ENCODE assay signal across 34 cellular contexts in the genomic region with DNA sequence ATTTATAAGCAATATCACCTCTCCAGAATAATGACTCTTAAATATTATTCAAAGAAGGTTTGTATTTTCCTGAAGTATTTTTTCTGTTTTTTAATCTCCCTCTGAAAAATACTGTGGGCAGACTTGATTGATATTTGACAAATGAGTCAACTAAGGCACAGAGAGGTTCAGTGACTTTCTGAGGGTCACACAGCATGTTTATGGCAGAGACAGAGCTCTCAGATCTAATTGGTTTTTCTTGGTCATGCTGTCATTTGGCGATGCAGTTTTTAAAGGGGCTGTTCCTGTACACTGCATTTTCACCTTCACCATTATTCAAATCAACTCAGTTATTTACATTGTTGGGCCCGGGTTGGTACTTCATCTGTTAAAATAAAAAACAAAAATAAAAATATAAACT.
DNase-seq lines count a peak whose midpoint lies in the region; ATAC-seq, FAIRE-seq and TF ChIP-seq lines count a peak whose summit lies in the region.
"Had no signal": no experiment of that assay in that cellular context is flagged by ENCODE, and none has a peak within 500 bp of the region (broad histone marks: within the 10 kb centered on the region; RNA-seq: fewer than 3 reads in every experiment).

No MANE protein-coding gene starts in this region.

- H2BK12ac ChIP-seq in H1 (ENCODE audit: low read depth, low read length), result no peak overlapping the region

- H3K23ac ChIP-seq in H1 (ENCODE audit: insufficient read length), result no peak overlapping the region

- H4K8ac ChIP-seq in H1 (ENCODE audit: extremely low read depth, insufficient read depth, low read length), result no peak overlapping the region

- H2BK15ac ChIP-seq in H1 (ENCODE audit: low read length), result no peak overlapping the region

- H3K79me1 ChIP-seq in H1 (ENCODE audit: low read depth, low read length), result no peaks in the 10 kb centered on the region

- H3K36me3 Mint-ChIP-seq in activated CD4-positive, alpha-beta memory T cell treated with anti-CD3 and anti-CD28 coated beads for 36 hours, result no peaks in the 10 kb centered on the region
- H3K36me3 Mint-ChIP-seq: CD14-positive monocyte; CD4-positive, alpha-beta memory T cell; CD4-positive, CD25-positive, alpha-beta regulatory T cell; CD8-positive, alpha-beta memory T cell; CD8-positive, alpha-beta T cell had no signal

- TF ChIP-seq POLR2A in HepG2 (IDR thresholded peaks at IDR 0.05; ENCODE audit: insufficient read depth in 1 of 2, low read depth in 2 of 2, low read length in 2 of 2) (no peak), right lobe of liver (IDR thresholded peaks at IDR 0.05) (no peak), K562 (conservative IDR thresholded peaks at IDR 0.05) (no peak), H1 (IDR thresholded peaks at IDR 0.05; ENCODE audit: control extremely low read depth in 1 of 2, low read depth in 2 of 2, low read length in 2 of 2) (no peak)

- H3K9ac ChIP-seq in HepG2 (ENCODE audit: insufficient read depth, low read depth, low read length), result no peak overlapping the region
- no peak overlapping the region for H3K9ac ChIP-seq in K562 (ENCODE audit: insufficient read depth in 1 of 2, low read depth in 2 of 2, low read length in 2 of 2)
- H3K9ac ChIP-seq in H1 (replicated peaks in 1 of 4; ENCODE audit: extremely low read depth in 1 of 4, low read depth in 3 of 4, low read length in 3 of 4), result no peak overlapping the region
- H3K9ac ChIP-seq: BLaER1; BLaER1 treated with 17β-estradiol and CSF1 and Interleukin-3, amounts not matched to agents 10 nM and 100 nM had no signal

- H3K4me3 Mint-ChIP-seq in activated CD4-positive, alpha-beta memory T cell treated with anti-CD3 and anti-CD28 coated beads for 36 hours, result no peak overlapping the region
- H3K4me3 Mint-ChIP-seq: B cell; CD14-positive monocyte; CD4-positive, alpha-beta memory T cell; CD4-positive, alpha-beta T cell; CD4-positive, CD25-positive, alpha-beta regulatory T cell; CD8-positive, alpha-beta memory T cell; CD8-positive, alpha-beta T cell had no signal

- TF ChIP-seq EP300 in HepG2 (IDR thresholded peaks at IDR 0.05; ENCODE audit: low read depth in 2 of 2, low read length in 2 of 2) (no peak), HepG2 (CRISPR knock-in tag; IDR thresholded peaks at IDR 0.05; ENCODE audit: borderline replicate concordance) (no peak), K562 (IDR thresholded peaks at IDR 0.05; ENCODE audit: low read length) (no peak), H1 (IDR thresholded peaks at IDR 0.05; ENCODE audit: borderline replicate concordance in 1 of 2, low read depth in 2 of 2, low read length in 2 of 2) (no peak)

- H2BK120ac ChIP-seq in H1 (replicated peaks; ENCODE audit: low read depth, low read length), result no peak overlapping the region

- no peak overlapping the region for H2BK20ac ChIP-seq in H1 (ENCODE audit: low read length)

- no peak overlapping the region for H2AFZ ChIP-seq in HepG2 (ENCODE audit: low read length)
- no peak overlapping the region for H2AFZ ChIP-seq in K562 (ENCODE audit: low read depth, low read length)
- no peak overlapping the region for H2AFZ ChIP-seq in H1 (ENCODE audit: low read length)

- H3K36me3 ChIP-seq in HepG2 (replicated peaks in 1 of 2; ENCODE audit: control insufficient read depth in 1 of 2, insufficient read depth in 2 of 2, low read length in 2 of 2) (no peaks in the 10 kb centered on the region), right lobe of liver (no peaks in the 10 kb centered on the region), K562 (ENCODE audit: control insufficient read depth, insufficient read depth, low read length) (no peaks in the 10 kb centered on the region), H1 (ENCODE audit: control insufficient read depth in 2 of 4, insufficient read depth in 4 of 4, low read length in 3 of 4) (no peaks in the 10 kb centered on the region)
- H3K36me3 ChIP-seq: BE2C; BLaER1; BLaER1 treated with 17β-estradiol and CSF1 and Interleukin-3, amounts not matched to agents 10 nM and 100 nM had no signal

- no peaks in the 10 kb centered on the region for H3K9me3 Mint-ChIP-seq in activated CD4-positive, alpha-beta memory T cell treated with anti-CD3 and anti-CD28 coated beads for 36 hours

- no peak overlapping the region for H4K91ac ChIP-seq in H1 (replicated peaks; ENCODE audit: insufficient read length, low read length)

- intact Hi-C loops in HepG2 (cut with micrococcal nuclease; ENCODE audit: unreplicated experiment) (loop anchor here (5.0 kb wide), 1 partner anchor 1342 kb away; no protein-coding TSS in a partner anchor), right lobe of liver (cut with DNase I) (no loop called here), K562 (cut with micrococcal nuclease) (no loop called here)
- intact Hi-C loops in activated CD4-positive, alpha-beta memory T cell treated with anti-CD3 and anti-CD28 coated beads for 36 hours (cut with micrococcal nuclease), result no loop called here

- TF ChIP-seq RAD21 in HepG2 (CRISPR knock-in tag; IDR thresholded peaks at IDR 0.05) (no peak), K562 (CRISPR knock-in tag; conservative IDR thresholded peaks at IDR 0.05 in 1 of 2, IDR thresholded peaks at IDR 0.05 in 1 of 2) (no peak), H1 (IDR thresholded peaks at IDR 0.05 in 1 of 2, conservative IDR thresholded peaks at IDR 0.05 in 1 of 2; ENCODE audit: low read depth in 2 of 2, low read length in 2 of 2) (no peak)

- POLR2A ChIA-PET in HepG2 (lab: Yijun Ruan, JAX), result no interaction called here
- POLR2A ChIA-PET in K562 (lab: Yijun Ruan, JAX), result no interaction called here
- POLR2A ChIA-PET in H1 (lab: Charles Lee; ENCODE audit: partially characterized antibody), result no interaction called here
- POLR2A ChIA-PET in activated CD4-positive, alpha-beta memory T cell treated with anti-CD3 and anti-CD28 coated beads for 36 hours (lab: Charles Lee), result no interaction called here

- H3K9me3 ChIP-seq in HepG2 (ENCODE audit: low read length) (no peaks in the 10 kb centered on the region), right lobe of liver (no peaks in the 10 kb centered on the region), K562 (replicated peaks; ENCODE audit: control insufficient read depth, insufficient read depth, low read depth, low read length) (no peaks in the 10 kb centered on the region), H1 (ENCODE audit: insufficient read depth in 2 of 2, low read depth in 1 of 2, low read length in 1 of 2) (no peaks in the 10 kb centered on the region)
- H3K9me3 ChIP-seq: A549; BE2C; BLaER1; BLaER1 treated with 17β-estradiol and CSF1 and Interleukin-3, amounts not matched to agents 10 nM and 100 nM; Caco-2 had no signal

- H3K56ac ChIP-seq in H1 (replicated peaks; ENCODE audit: insufficient read length, low read depth, low read length), result no peak overlapping the region

- H4K5ac ChIP-seq in H1 (ENCODE audit: insufficient read length, low read depth, low read length), result no peak overlapping the region

- no peak overlapping the region for H3K4me3 ChIP-seq in HepG2 (replicated peaks in 1 of 3; ENCODE audit: insufficient read depth in 1 of 3, low read depth in 2 of 3, low read length in 3 of 3)
- no peak overlapping the region for H3K4me3 ChIP-seq in right lobe of liver
- no peak overlapping the region for H3K4me3 ChIP-seq in K562
- no peak overlapping the region for H3K4me3 ChIP-seq in H1 (ENCODE audit: extremely low read depth in 1 of 4, insufficient read depth in 2 of 4, low read depth in 3 of 4, low read length in 4 of 4)
- H3K4me3 ChIP-seq: A549; BLaER1; BLaER1 treated with 17β-estradiol and CSF1 and Interleukin-3, amounts not matched to agents 10 nM and 100 nM had no signal

- BruUV-seq in HepG2 (replicated peaks; lab: Mats Ljungman, UMichigan), result no TSS peak
- no TSS peak for BruUV-seq in K562 (replicated peaks; lab: Mats Ljungman, UMichigan)

- ATAC-seq in HepG2 (no peak), right lobe of liver (no peak), K562 (no peak)
- ATAC-seq: A549; CD8-positive, alpha-beta T cell had no signal

- TF ChIP-seq CTCF in HepG2 (CRISPR knock-in tag; IDR thresholded peaks at IDR 0.05) (no peak), right lobe of liver (IDR thresholded peaks at IDR 0.05) (no peak), K562 (IDR thresholded peaks at IDR 0.05 in 2 of 3, conservative IDR thresholded peaks at IDR 0.05 in 1 of 3; ENCODE audit: insufficient read depth in 2 of 3, low read depth in 1 of 3, low read length in 3 of 3) (no peak), H1 (IDR thresholded peaks at IDR 0.05; ENCODE audit: control extremely low read depth in 1 of 3, insufficient read depth in 1 of 3, low read depth in 1 of 3, low read length in 3 of 3) (no peak)

- no peaks in the 10 kb centered on the region for H3K4me1 Mint-ChIP-seq in activated CD4-positive, alpha-beta memory T cell treated with anti-CD3 and anti-CD28 coated beads for 36 hours (ENCODE audit: low read depth)
- H3K4me1 Mint-ChIP-seq: B cell; CD14-positive monocyte; CD4-positive, CD25-positive, alpha-beta regulatory T cell; CD8-positive, alpha-beta memory T cell had no signal

- FAIRE-seq in HepG2 (lab: Jason Lieb, UNC), result no peak
- no peak for FAIRE-seq in K562 (lab: Jason Lieb, UNC)
- no peak for FAIRE-seq in H1 (lab: Jason Lieb, UNC)
- FAIRE-seq: A549, D721Med had no signal

- no peaks in the 10 kb centered on the region for H3K9me1 ChIP-seq in K562 (ENCODE audit: control insufficient read depth, insufficient read depth, low read length)

- DNase-seq in HepG2 (ENCODE audit: low spot score) (no peak), right lobe of liver (no peak), K562 (ENCODE audit: extremely low read depth in 1 of 4, low spot score in 3 of 4) (no peak), H1 (ENCODE audit: low read depth in 1 of 2, low spot score in 2 of 2) (no peak), DMS153 treated with DMSO at 0.1 percent for 48 hours (lab: John Stamatoyannopoulos, UW; ENCODE audit: unreplicated experiment) (no peak)
- no peak for DNase-seq in activated CD4-positive, alpha-beta memory T cell treated with anti-CD3 and anti-CD28 coated beads for 36 hours
- DNase-seq: 8988T; ACHN; AML-193; BE2C; C1 segment of cervical spinal cord; Caco-2; Calu3; CD4-positive, alpha-beta memory T cell; CD4-positive, alpha-beta T cell; CD4-positive, CD25-positive, alpha-beta regulatory T cell; CD8-positive, alpha-beta memory T cell; CD8-positive, alpha-beta T cell; COR-L47; DMS 273 treated with DMSO at 0.1 percent for 48 hours; DMS153; DMS53; DMS79; DMS79 treated with DMSO at 0.1 percent for 48 hours; DND-41; EL had no signal

- no peak overlapping the region for H3K18ac ChIP-seq in H1 (ENCODE audit: extremely low read depth, low read length)

- H3K79me2 ChIP-seq in HepG2 (ENCODE audit: insufficient read depth, low read length) (no peaks in the 10 kb centered on the region), K562 (ENCODE audit: control insufficient read depth, insufficient read depth, low read length) (no peaks in the 10 kb centered on the region), H1 (ENCODE audit: control insufficient read depth in 1 of 2, insufficient read depth in 2 of 2, low read length in 2 of 2) (no peaks in the 10 kb centered on the region)

- H2AK5ac ChIP-seq in H1 (ENCODE audit: low read depth, low read length), result no peak overlapping the region

- no peaks in the 10 kb centered on the region for H3K27me3 ChIP-seq in HepG2 (ENCODE audit: control insufficient read depth in 1 of 2, insufficient read depth in 2 of 2, low read length in 2 of 2)
- H3K27me3 ChIP-seq in right lobe of liver, result no peaks in the 10 kb centered on the region
- no peaks in the 10 kb centered on the region; a peak in 1 of 5 replicates for H3K27me3 ChIP-seq in K562 (ENCODE audit: control insufficient read depth in 2 of 2, insufficient read depth in 2 of 2, low read length in 2 of 2)
- H3K27me3 ChIP-seq in H1 (replicated peaks in 1 of 4; ENCODE audit: control insufficient read depth in 3 of 4, extremely low read depth in 1 of 4, insufficient read depth in 3 of 4, low read length in 3 of 4), result no peaks in the 10 kb centered on the region
- H3K27me3 ChIP-seq: BE2C; BLaER1; BLaER1 treated with 17β-estradiol and CSF1 and Interleukin-3, amounts not matched to agents 10 nM and 100 nM had no signal

- no peaks in the 10 kb centered on the region for H3K4me1 ChIP-seq in HepG2 (ENCODE audit: insufficient read depth, low read length)
- H3K4me1 ChIP-seq in right lobe of liver, result no peaks in the 10 kb centered on the region
- no peaks in the 10 kb centered on the region; a peak in 1 of 5 replicates for H3K4me1 ChIP-seq in K562 (replicated peaks in 1 of 2; ENCODE audit: control insufficient read depth in 2 of 2, insufficient read depth in 2 of 2, low read length in 2 of 2)
- no peaks in the 10 kb centered on the region for H3K4me1 ChIP-seq in H1 (replicated peaks in 1 of 4; ENCODE audit: control insufficient read depth in 3 of 4, insufficient read depth in 4 of 4, low read length in 3 of 4)
- H3K4me1 ChIP-seq: A549; BE2C; BLaER1; BLaER1 treated with 17β-estradiol and CSF1 and Interleukin-3, amounts not matched to agents 10 nM and 100 nM; Caco-2 had no signal

- H3K4ac ChIP-seq in H1 (replicated peaks; ENCODE audit: insufficient read length, low read depth, low read length), result no peak overlapping the region

- no peak overlapping the region for H3K27ac Mint-ChIP-seq in activated CD4-positive, alpha-beta memory T cell treated with anti-CD3 and anti-CD28 coated beads for 36 hours
- H3K27ac Mint-ChIP-seq: B cell; CD14-positive monocyte; CD4-positive, alpha-beta memory T cell; CD4-positive, alpha-beta T cell; CD4-positive, CD25-positive, alpha-beta regulatory T cell; CD8-positive, alpha-beta memory T cell; CD8-positive, alpha-beta T cell had no signal

- H3K27ac ChIP-seq in HepG2 (ENCODE audit: extremely low read length, insufficient read depth, low read length) (no peak overlapping the region), right lobe of liver (no peak overlapping the region), K562 (ENCODE audit: extremely low read depth, low read depth, low read length) (no peak overlapping the region), H1 (ENCODE audit: low read depth, low read length) (no peak overlapping the region)
- H3K27ac ChIP-seq: 22Rv1; A549; BLaER1; BLaER1 treated with 17β-estradiol and CSF1 and Interleukin-3, amounts not matched to agents 10 nM and 100 nM; C4-2B had no signal

- H3K27me3 Mint-ChIP-seq in activated CD4-positive, alpha-beta memory T cell treated with anti-CD3 and anti-CD28 coated beads for 36 hours, result no peaks in the 10 kb centered on the region
- H3K27me3 Mint-ChIP-seq: B cell; CD4-positive, alpha-beta memory T cell; CD4-positive, alpha-beta T cell; CD4-positive, CD25-positive, alpha-beta regulatory T cell had no signal

- 41% methylated on average over 2 of the region's 2 CpGs for WGBS in HepG2 (ENCODE audit: low lambda C conversion rate)
- WGBS in right lobe of liver (ENCODE audit: insufficient coverage, low coverage, low lambda C conversion rate, missing lambda C conversion rate), result 72% methylated on average over 2 of the region's 2 CpGs
- 3% methylated on average over 2 of the region's 2 CpGs for WGBS in K562 (ENCODE audit: insufficient coverage, low coverage, missing lambda C conversion rate)
- WGBS in H1 (ENCODE audit: extremely low coverage in 1 of 2, insufficient coverage in 1 of 2, insufficient read length in 1 of 2, insufficient replicate concordance in 2 of 2, low coverage in 1 of 2, low lambda C conversion rate in 2 of 2, missing lambda C conversion rate in 1 of 2), 2 experiments, result 98% methylated on average over 2 of the region's 2 CpGs; no CpG with 5 or more reads in 1 of the 2 experiments

- H4K20me1 ChIP-seq in HepG2 (ENCODE audit: insufficient read depth, low read length) (no peaks in the 10 kb centered on the region), K562 (replicated peaks; ENCODE audit: control insufficient read depth, insufficient read depth, low read length) (no peaks in the 10 kb centered on the region), H1 (replicated peaks in 1 of 2; ENCODE audit: control insufficient read depth in 1 of 2, insufficient read depth in 2 of 2, low read length in 2 of 2) (no peaks in the 10 kb centered on the region)
- H4K20me1 ChIP-seq: BLaER1; BLaER1 treated with 17β-estradiol and CSF1 and Interleukin-3, amounts not matched to agents 10 nM and 100 nM had no signal

- no peaks in the 10 kb centered on the region for H3K23me2 ChIP-seq in H1 (ENCODE audit: low read depth, low read length)

- no peak overlapping the region for H3K14ac ChIP-seq in H1 (ENCODE audit: insufficient read length)

- no peak overlapping the region for H3K4me2 ChIP-seq in HepG2 (ENCODE audit: low read depth, low read length)
- H3K4me2 ChIP-seq in K562 (ENCODE audit: insufficient read depth, low read length), result no peak overlapping the region
- no peak overlapping the region for H3K4me2 ChIP-seq in H1 (ENCODE audit: insufficient read depth in 1 of 2, low read depth in 2 of 2, low read length in 2 of 2)
- H3K4me2 ChIP-seq: A549; BLaER1; BLaER1 treated with 17β-estradiol and CSF1 and Interleukin-3, amounts not matched to agents 10 nM and 100 nM had no signal

- no peak overlapping the region for H2BK5ac ChIP-seq in H1 (ENCODE audit: low read depth, low read length)

- CTCF ChIA-PET in HepG2 (lab: Yijun Ruan, JAX; ENCODE audit: low intra/inter-chr PET ratio, low total read pairs) (no interaction called here), K562 (lab: Yijun Ruan, JAX; ENCODE audit: low intra/inter-chr PET ratio) (no interaction called here), H1 (lab: Charles Lee; ENCODE audit: partially characterized antibody) (no interaction called here)
- CTCF ChIA-PET in activated CD4-positive, alpha-beta memory T cell treated with anti-CD3 and anti-CD28 coated beads for 36 hours (lab: Charles Lee), result no interaction called here

- in situ Hi-C loops in HepG2 (cut with HindIII; ENCODE audit: extremely low pct_ligation_motif_present, low pct_unique_long_range_greater_than_20kb), result no loop called here
- in situ Hi-C loops in K562 (cut with MboI), result no loop called here

Comparison
In these comparisons a context has a peak if more than half of its experiments do, and no peak if none do; other contexts are left out.
1. Of the 241 proteins assayed by ChIP-seq in both HepG2 and K562: peak only in HepG2: none; only in K562: ZFP36; in both: none; in neither: 239; mixed calls (peak in some experiments, not most) for 1.